In genomic region chr4:1797861-1798529, GRCh38 we compare ENCODE assay signal across 14 cellular contexts. TPM values are rescaled to one million over a fixed set of nuclear protein-coding genes. Genes with fewer than 3 reads are reported as not detected.
"Had no signal": no experiment of that assay in that cellular context is flagged by ENCODE, and none has a peak within 500 bp of the region (broad histone marks: within the 10 kb centered on the region; RNA-seq: fewer than 3 reads in every experiment).

No MANE protein-coding gene starts in this region.

- H3K4me3 ChIP-seq: gastrocnemius medialis, lung, mucosa of descending colon had no signal

- ATAC-seq: activated T-helper 17 cell treated with anti-CD3 and anti-CD28 coated beads, Interleukin-2, amount 50 U/mL, for 72 hours; gastrocnemius medialis; left cardiac atrium; mucosa of descending colon; natural killer cell had no signal

- DNase-seq: activated B cell treated with CpG ODN at 0.5 μM for 24 hours; activated CD4-positive, alpha-beta T cell treated with anti-CD3 and anti-CD28 coated beads, Interleukin-2, amount 10 ng/mL, durations not matched to agents 24 days and 14 days; activated CD8-positive, alpha-beta memory T cell treated with anti-CD3 and anti-CD28 coated beads for 24 hours; activated naive CD4-positive, alpha-beta T cell treated with anti-CD3 and anti-CD28 coated beads, Interleukin-2, amount 10 ng/mL, durations not matched to agents 7 days and 5 days; activated T-cell treated with anti-CD3 and anti-CD28 coated beads for 4 hours; effector memory CD4-positive, alpha-beta T cell; gastrocnemius medialis; left cardiac atrium; mucosa of descending colon; natural killer cell; T-helper 2 cell; trophoblast cell had no signal

- H3K36me3 ChIP-seq: gastrocnemius medialis had no signal

- H3K9me3 ChIP-seq: gastrocnemius medialis, mucosa of descending colon had no signal

- H3K27ac ChIP-seq: gastrocnemius medialis had no signal

RNA-seq across cellular contexts. Expression of gene FGFR3, which starts 4.9 kb away (rescaled TPM):
- total RNA-seq: natural killer cell had no signal
